8 cellular contexts compared by ENCODE assay signal in genomic region chr1:12184008-12184681, GRCh38. TPM values are rescaled to one million over a fixed set of nuclear protein-coding genes. Genes with fewer than 3 reads are reported as not detected.
DNase-seq lines count a peak whose midpoint lies in the region; ATAC-seq and TF ChIP-seq lines count a peak whose summit lies in the region.

No MANE protein-coding gene starts in this region.

- H3K4me3 ChIP-seq in fibroblast of the aortic adventitia (ENCODE audit: low read depth, low read length) = no peak overlapping the region
- H3K4me3 ChIP-seq in neural progenitor cell = no peak overlapping the region

- H3K36me3 Mint-ChIP-seq in neural progenitor cell = no peaks in the 10 kb centered on the region

- peaks cover 10% of the 10 kb centered on the region for H3K27me3 Mint-ChIP-seq in neural progenitor cell (ENCODE audit: insufficient read depth, low read depth)

- no peak overlapping the region for H3K4me3 Mint-ChIP-seq in neural progenitor cell

- peak overlapping the region; percentile 96 for H3K27ac Mint-ChIP-seq in neural progenitor cell

- no peak overlapping the region for H3K9ac ChIP-seq in neural progenitor cell

- H3K4me2 ChIP-seq in neural progenitor cell = peak overlapping the region; percentile 33

- H3K9me3 ChIP-seq in neural progenitor cell (ENCODE audit: low read depth) = no peaks in the 10 kb centered on the region

- ATAC-seq in HG02798 (IDR thresholded peaks at IDR 0.05; ENCODE audit: poor library complexity, unreplicated experiment) = no peak

- peaks cover 12% of the 10 kb centered on the region for H3K4me1 ChIP-seq in neural progenitor cell

- DNase-seq in ELR (ENCODE audit: low read depth) = peak; percentile 66
- peak; percentile 58 for DNase-seq in SKM-1 (lab: John Stamatoyannopoulos, UW; ENCODE audit: unreplicated experiment)
- DNase-seq in fibroblast of the aortic adventitia (ENCODE audit: low read depth) = peak; percentile 92
- peak; percentile 61 for DNase-seq in neural progenitor cell (ENCODE audit: low spot score)
- no peak for DNase-seq in NAMALWA (ENCODE audit: low spot score)
- no peak for DNase-seq in activated naive CD4-positive, alpha-beta T cell (lab: John Stamatoyannopoulos, UW)
- DNase-seq in GOT3 (lab: John Stamatoyannopoulos, UW) = no peak

- no peaks in the 10 kb centered on the region for H3K27me3 ChIP-seq in neural progenitor cell

- H4K20me1 ChIP-seq in neural progenitor cell (ENCODE audit: low read depth) = no peaks in the 10 kb centered on the region

- no peaks in the 10 kb centered on the region for H3K9me3 Mint-ChIP-seq in neural progenitor cell

- peak overlapping the region; percentile 74 for H3K27ac ChIP-seq in neural progenitor cell

- H3K4me1 Mint-ChIP-seq in neural progenitor cell = peaks cover 34% of the 10 kb centered on the region

- H3K79me2 ChIP-seq in neural progenitor cell (ENCODE audit: low read depth) = no peaks in the 10 kb centered on the region

- no peaks in the 10 kb centered on the region for H3K36me3 ChIP-seq in neural progenitor cell

- H3F3A ChIP-seq in neural progenitor cell (ENCODE audit: low read depth) = peaks cover 5% of the 10 kb centered on the region

- peak; percentile 52 for TF ChIP-seq CTCF in fibroblast of the aortic adventitia (IDR thresholded peaks at IDR 0.05; ENCODE audit: insufficient read depth, low read length)
- peak; percentile 9 for TF ChIP-seq CTCF in neural progenitor cell (IDR thresholded peaks at IDR 0.05)

- H2AFZ ChIP-seq in neural progenitor cell (replicated peaks) = peak overlapping the region; percentile 80

RNA-seq across cellular contexts. Expression of gene TNFRSF1B, which starts 17.4 kb away (rescaled TPM):
- total RNA-seq in fibroblast of the aortic adventitia (ENCODE audit: low replicate concordance) (7.3 and 10.7 TPM in 2 replicates), neural progenitor cell (ENCODE audit: low replicate concordance) (0.04 and 0.22 TPM in 2 replicates)

RNA-seq across cellular contexts. Expression of gene VPS13D, which starts 45.7 kb away (rescaled TPM):
- total RNA-seq in fibroblast of the aortic adventitia (ENCODE audit: low replicate concordance) (32.5 and 37.5 TPM in 2 replicates), neural progenitor cell (ENCODE audit: low replicate concordance) (15.1 and 16.4 TPM in 2 replicates)

Comparison
In these comparisons a context has a peak if more than half of its experiments do, and no peak if none do; other contexts are left out.
1. DNase-seq: peak in ELR (single experiment), SKM-1 (single experiment), fibroblast of the aortic adventitia (single experiment) and neural progenitor cell (single experiment); none in NAMALWA (single experiment), activated naive CD4-positive, alpha-beta T cell (0 of 4) and GOT3 (single experiment).